12 cellular contexts compared by ENCODE assay signal in genomic region chr10:122463466-122464157, GRCh38. TPM values are rescaled to one million over a fixed set of nuclear protein-coding genes. Genes with fewer than 3 reads are reported as not detected.
DNase-seq lines count a peak whose midpoint lies in the region; ATAC-seq and TF ChIP-seq lines count a peak whose summit lies in the region.
"Had no signal": no experiment of that assay in that cellular context is flagged by ENCODE, and none has a peak within 500 bp of the region (broad histone marks: within the 10 kb centered on the region; RNA-seq: fewer than 3 reads in every experiment).

No MANE protein-coding gene starts in this region.

- ATAC-seq in GM19023 (IDR thresholded peaks at IDR 0.05; ENCODE audit: unreplicated experiment) (no peak), mucosa of descending colon (no peak)
- ATAC-seq: activated CD8-positive, alpha-beta T cell treated with anti-CD3 and anti-CD28 coated beads, Interleukin-2, amount 10 ng/mL, durations not matched to agents 7 days and 5 days had no signal

- H3K9me3 ChIP-seq in subcutaneous abdominal adipose tissue (ENCODE audit: control insufficient read depth in 5 of 5, low read length in 5 of 5) (no peaks in the 10 kb centered on the region), mucosa of descending colon (no peaks in the 10 kb centered on the region)
- H3K9me3 ChIP-seq: SJSA1 had no signal

- H3K4me3 ChIP-seq in subcutaneous abdominal adipose tissue (ENCODE audit: low read depth in 1 of 5, low read length in 5 of 5) (peak overlapping the region; percentile 74 to 91 (median 85)), mucosa of descending colon (no peak overlapping the region)

- no peaks in the 10 kb centered on the region for H3K9me3 Mint-ChIP-seq in chondrocyte (ENCODE audit: low read depth)

- H3K4me1 Mint-ChIP-seq in chondrocyte (ENCODE audit: low read depth) = peaks cover 79% of the 10 kb centered on the region

- no peaks in the 10 kb centered on the region for H3K27me3 Mint-ChIP-seq in chondrocyte (ENCODE audit: low read depth)

- TF ChIP-seq CTCF in chondrocyte (IDR thresholded peaks at IDR 0.05) (no peak), mucosa of descending colon (IDR thresholded peaks at IDR 0.05) (no peak)

- DNase-seq in NCI-H69 (lab: John Stamatoyannopoulos, UW) (peak; percentile 14), chondrocyte (ENCODE audit: low spot score) (no peak), medulla oblongata (ENCODE audit: extremely low spot score) (peak; percentile 7), NCI-H510A (lab: John Stamatoyannopoulos, UW) (no peak), mucosa of descending colon (no peak), hepatic stellate cell (ENCODE audit: low spot score) (no peak)
- DNase-seq: activated CD8-positive, alpha-beta T cell treated with anti-CD3 and anti-CD28 coated beads, Interleukin-2, amount 10 ng/mL, durations not matched to agents 7 days and 5 days; NCI-H2171; stimulated activated CD4-positive, alpha-beta T cell treated with anti-CD3 and anti-CD28 coated beads, Interleukin-2, amount 100 ng/mL, for 24 hours had no signal

- no peaks in the 10 kb centered on the region for H3K27me3 ChIP-seq in subcutaneous abdominal adipose tissue (ENCODE audit: control insufficient read depth in 5 of 5, insufficient read depth in 4 of 5, low read length in 5 of 5)

- H3K4me1 ChIP-seq in subcutaneous abdominal adipose tissue (ENCODE audit: control insufficient read depth in 5 of 5, insufficient read depth in 5 of 5, low read length in 5 of 5) (peaks cover 10 to 60% (median 55%) of the 10 kb centered on the region in 5 donors), mucosa of descending colon (ENCODE audit: low read depth) (peaks cover 15% of the 10 kb centered on the region)

- peak overlapping the region in 2 of 5 donors; percentile 57 to 73 for H3K9ac ChIP-seq in subcutaneous abdominal adipose tissue (ENCODE audit: low read length in 5 of 5)

- H3K36me3 Mint-ChIP-seq in chondrocyte (ENCODE audit: low read depth) = peaks cover 18% of the 10 kb centered on the region

- intact Hi-C loops in mucosa of descending colon (cut with DNase I, micrococcal nuclease) = no loop called here

- peak overlapping the region; percentile 77 for H3K27ac ChIP-seq in subcutaneous abdominal adipose tissue (ENCODE audit: low read depth, low read length)
- H3K27ac ChIP-seq: SJSA1 had no signal

- H3K27ac Mint-ChIP-seq in chondrocyte (ENCODE audit: unreplicated experiment) = peak overlapping the region; percentile 89
- H3K27ac Mint-ChIP-seq: activated CD8-positive, alpha-beta T cell treated with anti-CD3 and anti-CD28 coated beads, Interleukin-2, amount 10 ng/mL, durations not matched to agents 7 days and 5 days had no signal

- H3K36me3 ChIP-seq in subcutaneous abdominal adipose tissue (ENCODE audit: control insufficient read depth in 5 of 5, insufficient read depth in 5 of 5, low read length in 5 of 5) (peaks cover 0 to 3% (median 0%) of the 10 kb centered on the region in 5 donors), mucosa of descending colon (ENCODE audit: low read depth) (no peaks in the 10 kb centered on the region)
- H3K36me3 ChIP-seq: SJSA1 had no signal

- peak overlapping the region; percentile 95 for H3K4me3 Mint-ChIP-seq in chondrocyte (ENCODE audit: unreplicated experiment)
- H3K4me3 Mint-ChIP-seq: activated CD8-positive, alpha-beta T cell treated with anti-CD3 and anti-CD28 coated beads, Interleukin-2, amount 10 ng/mL, durations not matched to agents 7 days and 5 days had no signal

RNA-seq across cellular contexts. Expression of gene HTRA1, which starts 2.3 kb away (rescaled TPM):
- total RNA-seq in chondrocyte (1,260 to 1,504 TPM (median 1,485 TPM) in 3 replicates), mucosa of descending colon (100 to 1,000 TPM in 1 of 3 donors, 10 to 100 TPM in 2; 11.0 to 122 (median 28.9) TPM)
- total RNA-seq: activated CD8-positive, alpha-beta T cell treated with anti-CD3 and anti-CD28 coated beads, Interleukin-2, amount 10 ng/mL, durations not matched to agents 7 days and 5 days had no signal

RNA-seq across cellular contexts. Expression of gene ARMS2, which starts 9.2 kb away (rescaled TPM):
- 0.62 to 1.1 TPM in 2 of 3 replicates, not detected in the other for total RNA-seq in chondrocyte
- total RNA-seq in mucosa of descending colon = not detected
- total RNA-seq: activated CD8-positive, alpha-beta T cell treated with anti-CD3 and anti-CD28 coated beads, Interleukin-2, amount 10 ng/mL, durations not matched to agents 7 days and 5 days; SJSA1 had no signal

Comparison
In these comparisons a context has a peak if more than half of its experiments do, and no peak if none do; other contexts are left out.
1. DNase-seq: peak in NCI-H69 (single experiment) and medulla oblongata (single experiment); none in chondrocyte (single experiment), NCI-H510A (single experiment), mucosa of descending colon (0 of 3) and hepatic stellate cell (single experiment).
2. RNA of gene HTRA1, which starts 2.3 kb away (total RNA-seq): 1,260 to 1,504 TPM in chondrocyte; 11.0 to 122 TPM in mucosa of descending colon; every median in the first group is over 10 times any median in the second.